In the genomic region with DNA sequence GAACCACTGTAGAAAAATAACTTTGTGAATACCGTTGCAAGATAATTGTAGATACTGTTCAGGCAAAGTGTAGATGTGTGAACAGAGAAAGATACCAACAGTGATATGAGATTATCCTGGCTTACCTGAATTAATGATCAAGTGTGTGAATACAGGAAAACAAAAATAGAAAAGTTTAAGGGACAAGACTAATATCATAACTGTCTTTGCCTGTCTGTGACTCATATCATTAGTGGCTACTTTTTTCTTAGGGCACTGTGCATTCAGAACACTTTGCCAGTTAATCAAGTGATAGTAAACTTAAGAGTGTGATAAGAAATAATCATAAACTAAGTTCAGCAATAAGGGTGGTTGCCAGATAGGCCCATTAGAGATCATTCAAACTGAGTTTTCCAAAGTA, we compare ENCODE assay signal across 20 cellular contexts.
A peak's percentile ranks its signal among the peaks of the same experiment; 100 is the strongest.
DNase-seq lines count a peak whose midpoint lies in the region; ATAC-seq and TF ChIP-seq lines count a peak whose summit lies in the region.
"Had no signal": no experiment of that assay in that cellular context is flagged by ENCODE, and none has a peak within 500 bp of the region (broad histone marks: within the 10 kb centered on the region; RNA-seq: fewer than 3 reads in every experiment).

No MANE protein-coding gene starts in this region.

- no peaks in the 10 kb centered on the region for H3K27me3 ChIP-seq in GM06990 (replicated peaks; ENCODE audit: control insufficient read depth, insufficient read depth, low read length)
- no peaks in the 10 kb centered on the region for H3K27me3 ChIP-seq in hepatocyte
- H3K27me3 ChIP-seq in CD8-positive, alpha-beta memory T cell (ENCODE audit: insufficient read depth, low read length, poor library complexity, severe bottlenecking) = no peaks in the 10 kb centered on the region

- no peak overlapping the region for H3K4me3 Mint-ChIP-seq in CD8-positive, alpha-beta memory T cell
- H3K4me3 Mint-ChIP-seq: GM23338 had no signal

- WGBS in hepatocyte (ENCODE audit: low lambda C conversion rate, missing lambda C conversion rate) = 79% methylated on average over 1 of the region's 1 CpG

- CTCF ChIA-PET in CD8-positive, alpha-beta memory T cell (lab: Charles Lee) = no interaction called here

- no peak overlapping the region for H3K27ac ChIP-seq in hepatocyte
- H3K27ac ChIP-seq in CD8-positive, alpha-beta memory T cell (ENCODE audit: low read depth, low read length) = no peak overlapping the region

- no peaks in the 10 kb centered on the region for H3K79me2 ChIP-seq in hepatocyte

- no peak overlapping the region for H3K4me2 ChIP-seq in hepatocyte
- H3K4me2 ChIP-seq: GM23338 had no signal

- no peak overlapping the region for H3K27ac Mint-ChIP-seq in CD8-positive, alpha-beta memory T cell
- H3K27ac Mint-ChIP-seq: GM23338 had no signal

- no peaks in the 10 kb centered on the region for H3K9me2 ChIP-seq in hepatocyte (replicated peaks; ENCODE audit: insufficient read depth)

- no peaks in the 10 kb centered on the region for H3K4me1 Mint-ChIP-seq in CD8-positive, alpha-beta memory T cell
- H3K4me1 Mint-ChIP-seq: GM23338 had no signal

- H3K27me3 Mint-ChIP-seq in CD8-positive, alpha-beta memory T cell = no peaks in the 10 kb centered on the region

- no peaks in the 10 kb centered on the region for H3K9me3 Mint-ChIP-seq in CD8-positive, alpha-beta memory T cell
- H3K9me3 Mint-ChIP-seq: GM23338 had no signal

- H3K36me3 ChIP-seq in GM06990 (ENCODE audit: control insufficient read depth, insufficient read depth, low read length) = no peaks in the 10 kb centered on the region
- no peaks in the 10 kb centered on the region for H3K36me3 ChIP-seq in hepatocyte (replicated peaks; ENCODE audit: insufficient read depth, low read depth)
- no peaks in the 10 kb centered on the region for H3K36me3 ChIP-seq in CD8-positive, alpha-beta memory T cell (ENCODE audit: insufficient read depth, low read length)

- POLR2A ChIA-PET in CD8-positive, alpha-beta memory T cell (lab: Charles Lee) = no interaction called here

- no peaks in the 10 kb centered on the region for H4K20me1 ChIP-seq in hepatocyte (ENCODE audit: insufficient read depth, poor library complexity, severe bottlenecking)

- TF ChIP-seq CTCF in GM06990 (IDR thresholded peaks at IDR 0.05; ENCODE audit: insufficient read depth, low read length, poor library complexity, severe bottlenecking) = no peak
- no peak for TF ChIP-seq CTCF in hepatocyte (IDR thresholded peaks at IDR 0.05; ENCODE audit: poor library complexity)

- ATAC-seq in GM18861 (IDR thresholded peaks at IDR 0.05; ENCODE audit: unreplicated experiment) = peak; percentile 73
- peak; percentile 87 for ATAC-seq in HG02610 (IDR thresholded peaks at IDR 0.05; ENCODE audit: unreplicated experiment)
- peak; percentile 70 for ATAC-seq in HG03558 (IDR thresholded peaks at IDR 0.05; ENCODE audit: extremely low read depth, unreplicated experiment)
- ATAC-seq in HG02763 (IDR thresholded peaks at IDR 0.05; ENCODE audit: unreplicated experiment) = no peak
- ATAC-seq: GM23338, HCT116 had no signal

- H3K4me3 ChIP-seq in GM06990 (replicated peaks; ENCODE audit: low read depth, low read length) (no peak overlapping the region), hepatocyte (no peak overlapping the region)
- no peak overlapping the region for H3K4me3 ChIP-seq in CD8-positive, alpha-beta memory T cell (ENCODE audit: low read length)
- H3K4me3 ChIP-seq: GM23338 had no signal

- no peaks in the 10 kb centered on the region for H3K4me1 ChIP-seq in hepatocyte (ENCODE audit: insufficient read depth)
- no peaks in the 10 kb centered on the region for H3K4me1 ChIP-seq in CD8-positive, alpha-beta memory T cell (ENCODE audit: insufficient read depth, low read length)

- no peak overlapping the region for H2AFZ ChIP-seq in hepatocyte
- H2AFZ ChIP-seq: GM23338 had no signal

- DNase-seq in GM06990 (ENCODE audit: extremely low read depth, insufficient read length) = peak; percentile 5
- DNase-seq in effector CD8-positive, alpha-beta T cell (lab: John Stamatoyannopoulos, UW) = no peak
- DNase-seq in hepatocyte (ENCODE audit: low spot score) = no peak
- no peak for DNase-seq in CD8-positive, alpha-beta memory T cell
- DNase-seq: C1 segment of cervical spinal cord, DMS 273 treated with DMSO at 0.1 percent for 48 hours, GDM1, KBM-7, MV-4-11, NCI-H1436, NCI-H2029 treated with DMSO at 0.1 percent for 48 hours, NCI-H748 treated with DMSO at 0.1 percent for 48 hours, RPMI8226, SIG-M5 had no signal

- no peaks in the 10 kb centered on the region for H3K9me3 ChIP-seq in hepatocyte (ENCODE audit: low read depth)
- no peaks in the 10 kb centered on the region for H3K9me3 ChIP-seq in CD8-positive, alpha-beta memory T cell (ENCODE audit: low read length)

- peaks cover 0 to 3% (median 0%) of the 10 kb centered on the region in 3 donors for H3K36me3 Mint-ChIP-seq in CD8-positive, alpha-beta memory T cell
